ENCODE assay signal across 1 cellular context in the genomic region with DNA sequence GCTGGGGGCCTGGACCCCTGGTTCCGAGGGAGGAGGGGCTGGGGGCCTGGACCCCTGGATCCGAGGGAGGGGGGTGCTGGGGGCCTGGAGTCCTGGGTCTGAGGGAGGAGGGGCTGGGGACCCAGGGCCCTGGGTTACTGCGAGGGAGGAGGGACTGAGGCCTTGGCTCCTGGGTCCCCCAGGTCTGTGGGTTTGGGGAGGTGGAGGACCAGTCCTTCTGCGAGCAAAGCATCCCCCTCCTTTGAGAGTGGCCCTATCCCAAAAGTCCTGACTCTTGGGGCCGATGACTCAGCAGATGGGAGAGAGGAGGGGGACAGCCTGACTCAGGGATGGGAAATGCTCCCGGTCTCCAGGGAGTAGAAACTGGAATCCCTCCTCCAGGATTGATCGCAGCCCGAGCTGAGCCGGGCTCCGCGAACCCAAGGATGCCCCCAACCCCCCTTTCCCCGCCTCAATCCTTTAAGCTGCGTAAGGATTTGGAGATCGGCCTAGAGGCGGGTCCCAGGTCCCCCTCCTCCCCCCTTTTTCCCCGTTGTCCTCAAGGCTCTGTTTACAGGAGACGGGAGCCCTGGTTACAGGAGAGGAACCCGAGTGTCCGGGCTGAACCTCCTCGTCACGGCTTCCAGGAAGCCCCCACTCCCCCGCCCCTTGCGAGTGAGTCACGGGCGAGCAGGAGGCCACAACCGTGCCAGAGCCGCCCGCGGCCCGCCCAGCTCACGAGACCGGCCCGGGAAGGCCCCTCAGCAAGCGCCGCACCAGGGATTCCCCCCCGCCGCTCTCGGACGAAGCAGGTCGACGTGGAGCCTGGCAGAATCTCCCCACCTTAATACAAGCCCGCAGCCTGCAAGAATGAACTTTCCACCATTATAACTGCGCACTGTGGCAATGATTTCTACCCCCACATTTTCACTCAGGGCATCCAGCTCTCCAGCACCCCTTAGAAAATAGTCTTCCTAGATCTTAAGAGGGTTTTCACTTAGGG.
TF ChIP-seq lines count a peak whose summit lies in the region.

No MANE protein-coding gene starts in this region.

TF ChIP-seq in HEK293, 187 proteins besides CTCF, POLR2A, EP300 and RAD21 (continued from another document):
- TF ChIP-seq ZNF600 (tag by site-specific recombination; IDR thresholded peaks at IDR 0.05) (peak; percentile 95), ZSCAN5A (tag by site-specific recombination; IDR thresholded peaks at IDR 0.05) (peak; percentile 62; the same call in 1 of the 2 replicates), ZBTB1 (tag by site-specific recombination; IDR thresholded peaks at IDR 0.05) (peak; percentile 50; the same call in 1 of the 2 replicates), GLI2 (tag by site-specific recombination; IDR thresholded peaks at IDR 0.05; ENCODE audit: borderline replicate concordance, low read depth) (no peak), ZNF157 (tag by site-specific recombination; IDR thresholded peaks at IDR 0.05) (no peak), ZNF423 (tag by site-specific recombination; IDR thresholded peaks at IDR 0.05) (peak; percentile 69), ZNF530 (tag by site-specific recombination; IDR thresholded peaks at IDR 0.05; ENCODE audit: low read depth) (no peak), KLF10 (tag by site-specific recombination; IDR thresholded peaks at IDR 0.05) (peak; percentile 71; the same call in 1 of the 2 replicates), ZNF239 (tag by site-specific recombination; IDR thresholded peaks at IDR 0.05) (no peak), ELK4 (IDR thresholded peaks at IDR 0.05; ENCODE audit: borderline replicate concordance, low read depth, low read length) (no peak), ZNF280D (tag by site-specific recombination; IDR thresholded peaks at IDR 0.05) (peak; percentile 20; the same call in 1 of the 2 replicates), ZFP3 (tag by site-specific recombination; IDR thresholded peaks at IDR 0.05; ENCODE audit: low read depth) (no peak), ZNF16 (tag by site-specific recombination; IDR thresholded peaks at IDR 0.05; ENCODE audit: low read depth) (no peak), ZBTB44 (tag by site-specific recombination; IDR thresholded peaks at IDR 0.05) (no peak), ZNF626 (tag by site-specific recombination; IDR thresholded peaks at IDR 0.05) (no peak), ZNF341 (tag by site-specific recombination; IDR thresholded peaks at IDR 0.05; ENCODE audit: low read depth) (peak; percentile 93), ZBTB49 (tag by site-specific recombination; IDR thresholded peaks at IDR 0.05; ENCODE audit: low read depth) (no peak), KLF8 (tag by site-specific recombination; IDR thresholded peaks at IDR 0.05) (peak; percentile 91), ZNF670 (tag by site-specific recombination; IDR thresholded peaks at IDR 0.05; ENCODE audit: low read depth) (no peak), ZFP37 (tag by site-specific recombination; IDR thresholded peaks at IDR 0.05) (peak; percentile 88; the same call in 1 of the 2 replicates)
- TF ChIP-seq, protein P1, sequence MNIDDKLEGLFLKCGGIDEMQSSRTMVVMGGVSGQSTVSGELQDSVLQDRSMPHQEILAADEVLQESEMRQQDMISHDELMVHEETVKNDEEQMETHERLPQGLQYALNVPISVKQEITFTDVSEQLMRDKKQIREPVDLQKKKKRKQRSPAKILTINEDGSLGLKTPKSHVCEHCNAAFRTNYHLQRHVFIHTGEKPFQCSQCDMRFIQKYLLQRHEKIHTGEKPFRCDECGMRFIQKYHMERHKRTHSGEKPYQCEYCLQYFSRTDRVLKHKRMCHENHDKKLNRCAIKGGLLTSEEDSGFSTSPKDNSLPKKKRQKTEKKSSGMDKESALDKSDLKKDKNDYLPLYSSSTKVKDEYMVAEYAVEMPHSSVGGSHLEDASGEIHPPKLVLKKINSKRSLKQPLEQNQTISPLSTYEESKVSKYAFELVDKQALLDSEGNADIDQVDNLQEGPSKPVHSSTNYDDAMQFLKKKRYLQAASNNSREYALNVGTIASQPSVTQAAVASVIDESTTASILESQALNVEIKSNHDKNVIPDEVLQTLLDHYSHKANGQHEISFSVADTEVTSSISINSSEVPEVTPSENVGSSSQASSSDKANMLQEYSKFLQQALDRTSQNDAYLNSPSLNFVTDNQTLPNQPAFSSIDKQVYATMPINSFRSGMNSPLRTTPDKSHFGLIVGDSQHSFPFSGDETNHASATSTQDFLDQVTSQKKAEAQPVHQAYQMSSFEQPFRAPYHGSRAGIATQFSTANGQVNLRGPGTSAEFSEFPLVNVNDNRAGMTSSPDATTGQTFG (tag by site-specific recombination; IDR thresholded peaks at IDR 0.05; ENCODE audit: borderline replicate concordance): no peak
- TF ChIP-seq, protein P2, sequence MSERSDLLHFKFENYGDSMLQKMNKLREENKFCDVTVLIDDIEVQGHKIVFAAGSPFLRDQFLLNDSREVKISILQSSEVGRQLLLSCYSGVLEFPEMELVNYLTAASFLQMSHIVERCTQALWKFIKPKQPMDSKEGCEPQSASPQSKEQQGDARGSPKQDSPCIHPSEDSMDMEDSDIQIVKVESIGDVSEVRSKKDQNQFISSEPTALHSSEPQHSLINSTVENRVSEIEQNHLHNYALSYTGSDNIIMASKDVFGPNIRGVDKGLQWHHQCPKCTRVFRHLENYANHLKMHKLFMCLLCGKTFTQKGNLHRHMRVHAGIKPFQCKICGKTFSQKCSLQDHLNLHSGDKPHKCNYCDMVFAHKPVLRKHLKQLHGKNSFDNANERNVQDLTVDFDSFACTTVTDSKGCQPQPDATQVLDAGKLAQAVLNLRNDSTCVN (tag by site-specific recombination; optimal IDR thresholded peaks at IDR 0.05): peak; percentile 74
- TF ChIP-seq, protein P3, sequence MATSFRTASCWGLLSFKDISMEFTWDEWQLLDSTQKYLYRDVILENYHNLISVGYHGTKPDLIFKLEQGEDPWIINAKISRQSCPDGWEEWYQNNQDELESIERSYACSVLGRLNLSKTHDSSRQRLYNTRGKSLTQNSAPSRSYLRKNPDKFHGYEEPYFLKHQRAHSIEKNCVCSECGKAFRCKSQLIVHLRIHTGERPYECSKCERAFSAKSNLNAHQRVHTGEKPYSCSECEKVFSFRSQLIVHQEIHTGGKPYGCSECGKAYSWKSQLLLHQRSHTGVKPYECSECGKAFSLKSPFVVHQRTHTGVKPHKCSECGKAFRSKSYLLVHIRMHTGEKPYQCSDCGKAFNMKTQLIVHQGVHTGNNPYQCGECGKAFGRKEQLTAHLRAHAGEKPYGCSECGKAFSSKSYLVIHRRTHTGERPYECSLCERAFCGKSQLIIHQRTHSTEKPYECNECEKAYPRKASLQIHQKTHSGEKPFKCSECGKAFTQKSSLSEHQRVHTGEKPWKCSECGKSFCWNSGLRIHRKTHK (tag by site-specific recombination; IDR thresholded peaks at IDR 0.05): no peak
